ENCODE assay signal across 1 cellular context in the genomic region with DNA sequence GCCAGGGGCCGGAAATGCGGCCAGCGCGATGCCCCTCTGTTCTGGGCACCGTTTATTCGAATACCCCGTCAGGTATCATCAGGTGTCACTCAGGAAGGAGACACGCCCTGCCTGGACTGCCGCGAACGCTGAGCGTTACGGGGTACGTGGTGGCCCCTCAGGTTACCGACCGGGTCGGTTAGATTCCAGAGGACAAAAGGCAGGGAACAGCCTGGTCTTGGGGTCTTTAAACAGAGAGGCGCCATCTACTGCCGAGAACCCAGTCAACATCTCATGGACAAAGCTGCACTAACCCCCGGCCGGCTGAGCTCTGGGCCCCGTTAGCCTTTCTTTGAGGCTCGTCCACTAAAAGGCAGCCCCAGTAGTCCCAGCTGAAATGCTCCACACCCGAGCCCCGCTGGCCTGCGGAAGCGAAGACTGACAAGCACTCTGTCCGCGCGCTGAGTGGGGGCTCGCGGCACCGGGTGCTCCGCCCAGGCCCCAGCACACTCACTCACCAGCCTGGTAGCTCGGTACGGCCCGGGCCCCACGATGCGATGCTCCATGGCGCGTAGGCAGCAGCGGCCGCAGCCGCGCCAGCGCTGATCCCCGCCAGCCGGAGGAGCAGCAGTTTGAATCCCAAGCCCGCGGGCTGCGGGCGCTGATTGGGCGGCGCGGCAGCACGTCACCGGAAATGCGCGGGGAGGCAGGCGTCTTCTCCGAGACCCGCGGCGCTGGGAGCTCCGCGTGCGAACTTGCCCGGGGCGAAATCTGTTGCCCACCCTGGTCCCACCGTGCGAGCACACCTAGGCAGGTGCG.
TF ChIP-seq lines count a peak whose summit lies in the region.

A gene with protein sequence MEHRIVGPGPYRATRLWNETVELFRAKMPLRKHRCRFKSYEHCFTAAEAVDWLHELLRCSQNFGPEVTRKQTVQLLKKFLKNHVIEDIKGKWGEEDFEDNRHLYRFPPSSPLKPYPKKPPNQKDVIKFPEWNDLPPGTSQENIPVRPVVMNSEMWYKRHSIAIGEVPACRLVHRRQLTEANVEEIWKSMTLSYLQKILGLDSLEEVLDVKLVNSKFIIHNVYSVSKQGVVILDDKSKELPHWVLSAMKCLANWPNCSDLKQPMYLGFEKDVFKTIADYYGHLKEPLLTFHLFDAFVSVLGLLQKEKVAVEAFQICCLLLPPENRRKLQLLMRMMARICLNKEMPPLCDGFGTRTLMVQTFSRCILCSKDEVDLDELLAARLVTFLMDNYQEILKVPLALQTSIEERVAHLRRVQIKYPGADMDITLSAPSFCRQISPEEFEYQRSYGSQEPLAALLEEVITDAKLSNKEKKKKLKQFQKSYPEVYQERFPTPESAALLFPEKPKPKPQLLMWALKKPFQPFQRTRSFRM (minus strand): TSS at position 618 of the 798 bp plus-strand sequence. CDS start 73 bp downstream, at position 545.

TF ChIP-seq in K562, 482 proteins besides CTCF, POLR2A, EP300 and RAD21 (continued from another document and continues in another):
- TF ChIP-seq, protein P1, sequence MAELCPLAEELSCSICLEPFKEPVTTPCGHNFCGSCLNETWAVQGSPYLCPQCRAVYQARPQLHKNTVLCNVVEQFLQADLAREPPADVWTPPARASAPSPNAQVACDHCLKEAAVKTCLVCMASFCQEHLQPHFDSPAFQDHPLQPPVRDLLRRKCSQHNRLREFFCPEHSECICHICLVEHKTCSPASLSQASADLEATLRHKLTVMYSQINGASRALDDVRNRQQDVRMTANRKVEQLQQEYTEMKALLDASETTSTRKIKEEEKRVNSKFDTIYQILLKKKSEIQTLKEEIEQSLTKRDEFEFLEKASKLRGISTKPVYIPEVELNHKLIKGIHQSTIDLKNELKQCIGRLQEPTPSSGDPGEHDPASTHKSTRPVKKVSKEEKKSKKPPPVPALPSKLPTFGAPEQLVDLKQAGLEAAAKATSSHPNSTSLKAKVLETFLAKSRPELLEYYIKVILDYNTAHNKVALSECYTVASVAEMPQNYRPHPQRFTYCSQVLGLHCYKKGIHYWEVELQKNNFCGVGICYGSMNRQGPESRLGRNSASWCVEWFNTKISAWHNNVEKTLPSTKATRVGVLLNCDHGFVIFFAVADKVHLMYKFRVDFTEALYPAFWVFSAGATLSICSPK (IDR thresholded peaks at IDR 0.05; ENCODE audit: borderline replicate concordance) = no peak
- TF ChIP-seq NR3C1 (CRISPR knock-in tag; IDR thresholded peaks at IDR 0.05) = no peak
- TF ChIP-seq MTA1 (IDR thresholded peaks at IDR 0.05; ENCODE audit: borderline replicate concordance) = peak; percentile 89
- no peak for TF ChIP-seq EHMT2 (IDR thresholded peaks at IDR 0.05)
- peak; percentile 46 for TF ChIP-seq FOS (IDR thresholded peaks at IDR 0.05; ENCODE audit: extremely low read depth, insufficient read length)
- TF ChIP-seq TOE1 (IDR thresholded peaks at IDR 0.05; ENCODE audit: borderline replicate concordance) = no peak
- TF ChIP-seq TOE1 (CRISPR knock-in tag; IDR thresholded peaks at IDR 0.05; ENCODE audit: borderline replicate concordance, low read depth) = 0 out of 2 replicates have a peak, but pooled peaks have one; percentile 24
- no peak for TF ChIP-seq FUS (optimal IDR thresholded peaks at IDR 0.05; ENCODE audit: low read depth, low read length)
- peak in 1 of 2 experiments; percentile 32; a peak in 1 of 4 replicates for TF ChIP-seq TEAD1 (CRISPR knock-in tag; IDR thresholded peaks at IDR 0.05)
- peak in 2 of 3 experiments; percentile 73 to 80 for TF ChIP-seq YY1 (IDR thresholded peaks at IDR 0.05; ENCODE audit: borderline replicate concordance in 1 of 3, control insufficient read depth in 1 of 3, extremely low read depth in 1 of 3, insufficient read depth in 3 of 3, insufficient read length in 1 of 3, insufficient replicate concordance in 2 of 3, low read depth in 1 of 3, low read length in 2 of 3)
- peak; percentile 94 for TF ChIP-seq CREM (IDR thresholded peaks at IDR 0.05; ENCODE audit: low read depth)
- peak; percentile 81; the same call in 1 of the 2 replicates for TF ChIP-seq CAMTA2 (CRISPR knock-in tag; conservative IDR thresholded peaks at IDR 0.05)
- no peak for TF ChIP-seq SMAD1 (IDR thresholded peaks at IDR 0.05; ENCODE audit: low read depth, low read length, partially characterized antibody)
- 0 out of 4 replicates have a peak, but pooled peaks of 1 of the 2 experiments have one; percentile 41 for TF ChIP-seq FOXA3 (CRISPR knock-in tag; conservative IDR thresholded peaks at IDR 0.05 in 1 of 2, IDR thresholded peaks at IDR 0.05 in 1 of 2)
- no peak for TF ChIP-seq ZNF785 (CRISPR knock-in tag; IDR thresholded peaks at IDR 0.05)
- no peak for TF ChIP-seq ZNF197 (CRISPR knock-in tag; IDR thresholded peaks at IDR 0.05; ENCODE audit: low read depth)
- peak; percentile 79 for TF ChIP-seq LCOR (CRISPR knock-in tag; IDR thresholded peaks at IDR 0.05)
- TF ChIP-seq LARP7 (IDR thresholded peaks at IDR 0.05) = no peak
- no peak for TF ChIP-seq ZSCAN29 (IDR thresholded peaks at IDR 0.05)
- TF ChIP-seq, protein P2, sequence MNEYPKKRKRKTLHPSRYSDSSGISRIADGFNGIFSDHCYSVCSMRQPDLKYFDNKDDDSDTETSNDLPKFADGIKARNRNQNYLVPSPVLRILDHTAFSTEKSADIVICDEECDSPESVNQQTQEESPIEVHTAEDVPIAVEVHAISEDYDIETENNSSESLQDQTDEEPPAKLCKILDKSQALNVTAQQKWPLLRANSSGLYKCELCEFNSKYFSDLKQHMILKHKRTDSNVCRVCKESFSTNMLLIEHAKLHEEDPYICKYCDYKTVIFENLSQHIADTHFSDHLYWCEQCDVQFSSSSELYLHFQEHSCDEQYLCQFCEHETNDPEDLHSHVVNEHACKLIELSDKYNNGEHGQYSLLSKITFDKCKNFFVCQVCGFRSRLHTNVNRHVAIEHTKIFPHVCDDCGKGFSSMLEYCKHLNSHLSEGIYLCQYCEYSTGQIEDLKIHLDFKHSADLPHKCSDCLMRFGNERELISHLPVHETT (CRISPR knock-in tag; conservative IDR thresholded peaks at IDR 0.05 in 1 of 2, IDR thresholded peaks at IDR 0.05 in 1 of 2) = no peak
- no peak for TF ChIP-seq NCOA6 (IDR thresholded peaks at IDR 0.05)
- TF ChIP-seq PCBP2 (IDR thresholded peaks at IDR 0.05; ENCODE audit: low read depth, low read length, poor library complexity, severe bottlenecking) = no peak
- no peak for TF ChIP-seq ZNF644 (tag; IDR thresholded peaks at IDR 0.05; ENCODE audit: low read depth)
- TF ChIP-seq, protein P3, sequence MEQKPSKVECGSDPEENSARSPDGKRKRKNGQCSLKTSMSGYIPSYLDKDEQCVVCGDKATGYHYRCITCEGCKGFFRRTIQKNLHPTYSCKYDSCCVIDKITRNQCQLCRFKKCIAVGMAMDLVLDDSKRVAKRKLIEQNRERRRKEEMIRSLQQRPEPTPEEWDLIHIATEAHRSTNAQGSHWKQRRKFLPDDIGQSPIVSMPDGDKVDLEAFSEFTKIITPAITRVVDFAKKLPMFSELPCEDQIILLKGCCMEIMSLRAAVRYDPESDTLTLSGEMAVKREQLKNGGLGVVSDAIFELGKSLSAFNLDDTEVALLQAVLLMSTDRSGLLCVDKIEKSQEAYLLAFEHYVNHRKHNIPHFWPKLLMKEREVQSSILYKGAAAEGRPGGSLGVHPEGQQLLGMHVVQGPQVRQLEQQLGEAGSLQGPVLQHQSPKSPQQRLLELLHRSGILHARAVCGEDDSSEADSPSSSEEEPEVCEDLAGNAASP (IDR thresholded peaks at IDR 0.05) = no peak
- TF ChIP-seq, protein P4, sequence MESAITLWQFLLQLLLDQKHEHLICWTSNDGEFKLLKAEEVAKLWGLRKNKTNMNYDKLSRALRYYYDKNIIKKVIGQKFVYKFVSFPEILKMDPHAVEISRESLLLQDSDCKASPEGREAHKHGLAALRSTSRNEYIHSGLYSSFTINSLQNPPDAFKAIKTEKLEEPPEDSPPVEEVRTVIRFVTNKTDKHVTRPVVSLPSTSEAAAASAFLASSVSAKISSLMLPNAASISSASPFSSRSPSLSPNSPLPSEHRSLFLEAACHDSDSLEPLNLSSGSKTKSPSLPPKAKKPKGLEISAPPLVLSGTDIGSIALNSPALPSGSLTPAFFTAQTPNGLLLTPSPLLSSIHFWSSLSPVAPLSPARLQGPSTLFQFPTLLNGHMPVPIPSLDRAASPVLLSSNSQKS (CRISPR knock-in tag; IDR thresholded peaks at IDR 0.05) = no peak
- no peak for TF ChIP-seq SREBF1 (IDR thresholded peaks at IDR 0.05; ENCODE audit: borderline replicate concordance, low read depth, low read length)
- TF ChIP-seq, protein P5, sequence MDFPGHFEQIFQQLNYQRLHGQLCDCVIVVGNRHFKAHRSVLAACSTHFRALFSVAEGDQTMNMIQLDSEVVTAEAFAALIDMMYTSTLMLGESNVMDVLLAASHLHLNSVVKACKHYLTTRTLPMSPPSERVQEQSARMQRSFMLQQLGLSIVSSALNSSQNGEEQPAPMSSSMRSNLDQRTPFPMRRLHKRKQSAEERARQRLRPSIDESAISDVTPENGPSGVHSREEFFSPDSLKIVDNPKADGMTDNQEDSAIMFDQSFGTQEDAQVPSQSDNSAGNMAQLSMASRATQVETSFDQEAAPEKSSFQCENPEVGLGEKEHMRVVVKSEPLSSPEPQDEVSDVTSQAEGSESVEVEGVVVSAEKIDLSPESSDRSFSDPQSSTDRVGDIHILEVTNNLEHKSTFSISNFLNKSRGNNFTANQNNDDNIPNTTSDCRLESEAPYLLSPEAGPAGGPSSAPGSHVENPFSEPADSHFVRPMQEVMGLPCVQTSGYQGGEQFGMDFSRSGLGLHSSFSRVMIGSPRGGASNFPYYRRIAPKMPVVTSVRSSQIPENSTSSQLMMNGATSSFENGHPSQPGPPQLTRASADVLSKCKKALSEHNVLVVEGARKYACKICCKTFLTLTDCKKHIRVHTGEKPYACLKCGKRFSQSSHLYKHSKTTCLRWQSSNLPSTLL (IDR thresholded peaks at IDR 0.05) = no peak
- TF ChIP-seq RFX7 (CRISPR knock-in tag; IDR thresholded peaks at IDR 0.05) = no peak
- TF ChIP-seq POLR3A (IDR thresholded peaks at IDR 0.05; ENCODE audit: borderline replicate concordance, extremely low read depth, insufficient read depth, insufficient read length) = no peak
- TF ChIP-seq SMARCA5 (IDR thresholded peaks at IDR 0.05) = no peak
- no peak for TF ChIP-seq ARID2 (IDR thresholded peaks at IDR 0.05)
- TF ChIP-seq PHB2 (IDR thresholded peaks at IDR 0.05; ENCODE audit: low read depth) = no peak
- no peak for TF ChIP-seq DNMT1 (IDR thresholded peaks at IDR 0.05)
- TF ChIP-seq, protein P6, sequence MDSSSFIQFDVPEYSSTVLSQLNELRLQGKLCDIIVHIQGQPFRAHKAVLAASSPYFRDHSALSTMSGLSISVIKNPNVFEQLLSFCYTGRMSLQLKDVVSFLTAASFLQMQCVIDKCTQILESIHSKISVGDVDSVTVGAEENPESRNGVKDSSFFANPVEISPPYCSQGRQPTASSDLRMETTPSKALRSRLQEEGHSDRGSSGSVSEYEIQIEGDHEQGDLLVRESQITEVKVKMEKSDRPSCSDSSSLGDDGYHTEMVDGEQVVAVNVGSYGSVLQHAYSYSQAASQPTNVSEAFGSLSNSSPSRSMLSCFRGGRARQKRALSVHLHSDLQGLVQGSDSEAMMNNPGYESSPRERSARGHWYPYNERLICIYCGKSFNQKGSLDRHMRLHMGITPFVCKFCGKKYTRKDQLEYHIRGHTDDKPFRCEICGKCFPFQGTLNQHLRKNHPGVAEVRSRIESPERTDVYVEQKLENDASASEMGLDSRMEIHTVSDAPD (CRISPR knock-in tag; IDR thresholded peaks at IDR 0.05) = no peak
- no peak for TF ChIP-seq SP2 (IDR thresholded peaks at IDR 0.05; ENCODE audit: extremely low read depth, low read depth, low read length, poor library complexity, severe bottlenecking)
- TF ChIP-seq NRF1 (conservative IDR thresholded peaks at IDR 0.05 in 1 of 2, IDR thresholded peaks at IDR 0.05 in 1 of 2) = peak; percentile 81 to 84
- no peak for TF ChIP-seq ZNF253 (CRISPR knock-in tag; conservative IDR thresholded peaks at IDR 0.05)
- TF ChIP-seq PTTG1 (tag; IDR thresholded peaks at IDR 0.05; ENCODE audit: low read depth) = no peak
- TF ChIP-seq HDAC2 (IDR thresholded peaks at IDR 0.05) = no peak; the same call in 1 of the 2 replicates
- TF ChIP-seq, protein P7, sequence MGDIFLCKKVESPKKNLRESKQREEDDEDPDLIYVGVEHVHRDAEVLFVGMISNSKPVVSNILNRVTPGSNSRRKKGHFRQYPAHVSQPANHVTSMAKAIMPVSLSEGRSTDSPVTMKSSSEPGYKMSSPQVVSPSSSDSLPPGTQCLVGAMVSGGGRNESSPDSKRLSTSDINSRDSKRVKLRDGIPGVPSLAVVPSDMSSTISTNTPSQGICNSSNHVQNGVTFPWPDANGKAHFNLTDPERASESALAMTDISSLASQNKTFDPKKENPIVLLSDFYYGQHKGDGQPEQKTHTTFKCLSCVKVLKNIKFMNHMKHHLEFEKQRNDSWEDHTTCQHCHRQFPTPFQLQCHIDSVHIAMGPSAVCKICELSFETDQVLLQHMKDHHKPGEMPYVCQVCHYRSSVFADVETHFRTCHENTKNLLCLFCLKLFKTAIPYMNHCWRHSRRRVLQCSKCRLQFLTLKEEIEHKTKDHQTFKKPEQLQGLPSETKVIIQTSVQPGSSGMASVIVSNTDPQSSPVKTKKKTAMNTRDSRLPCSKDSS (IDR thresholded peaks at IDR 0.05; ENCODE audit: low read depth, partially characterized antibody) = no peak
- TF ChIP-seq ZC3H4 (CRISPR knock-in tag; IDR thresholded peaks at IDR 0.05; ENCODE audit: borderline replicate concordance) = no peak; the same call in 1 of the 2 replicates
- peak; percentile 87 for TF ChIP-seq ZNF224 (CRISPR knock-in tag; IDR thresholded peaks at IDR 0.05)
- no peak for TF ChIP-seq ZKSCAN1 (IDR thresholded peaks at IDR 0.05; ENCODE audit: low read depth, low read length)
- no peak for TF ChIP-seq ZNF239 (CRISPR knock-in tag; IDR thresholded peaks at IDR 0.05)
- TF ChIP-seq ZBTB7A (IDR thresholded peaks at IDR 0.05; ENCODE audit: borderline replicate concordance, control insufficient read depth, low read depth, low read length) = peak; percentile 68
- TF ChIP-seq ZNF23 (CRISPR knock-in tag; IDR thresholded peaks at IDR 0.05) = no peak
- TF ChIP-seq, protein P8, sequence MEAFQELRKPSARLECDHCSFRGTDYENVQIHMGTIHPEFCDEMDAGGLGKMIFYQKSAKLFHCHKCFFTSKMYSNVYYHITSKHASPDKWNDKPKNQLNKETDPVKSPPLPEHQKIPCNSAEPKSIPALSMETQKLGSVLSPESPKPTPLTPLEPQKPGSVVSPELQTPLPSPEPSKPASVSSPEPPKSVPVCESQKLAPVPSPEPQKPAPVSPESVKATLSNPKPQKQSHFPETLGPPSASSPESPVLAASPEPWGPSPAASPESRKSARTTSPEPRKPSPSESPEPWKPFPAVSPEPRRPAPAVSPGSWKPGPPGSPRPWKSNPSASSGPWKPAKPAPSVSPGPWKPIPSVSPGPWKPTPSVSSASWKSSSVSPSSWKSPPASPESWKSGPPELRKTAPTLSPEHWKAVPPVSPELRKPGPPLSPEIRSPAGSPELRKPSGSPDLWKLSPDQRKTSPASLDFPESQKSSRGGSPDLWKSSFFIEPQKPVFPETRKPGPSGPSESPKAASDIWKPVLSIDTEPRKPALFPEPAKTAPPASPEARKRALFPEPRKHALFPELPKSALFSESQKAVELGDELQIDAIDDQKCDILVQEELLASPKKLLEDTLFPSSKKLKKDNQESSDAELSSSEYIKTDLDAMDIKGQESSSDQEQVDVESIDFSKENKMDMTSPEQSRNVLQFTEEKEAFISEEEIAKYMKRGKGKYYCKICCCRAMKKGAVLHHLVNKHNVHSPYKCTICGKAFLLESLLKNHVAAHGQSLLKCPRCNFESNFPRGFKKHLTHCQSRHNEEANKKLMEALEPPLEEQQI (IDR thresholded peaks at IDR 0.05) = peak; percentile 74; the same call in 1 of the 2 replicates
- no peak for TF ChIP-seq ZNF436 (CRISPR knock-in tag; IDR thresholded peaks at IDR 0.05)
- TF ChIP-seq ZNF586 (CRISPR knock-in tag; conservative IDR thresholded peaks at IDR 0.05) = no peak
- TF ChIP-seq TBP (optimal IDR thresholded peaks at IDR 0.05; ENCODE audit: low read depth, low read length) = peak; percentile 80
- no peak for TF ChIP-seq PHF21A (IDR thresholded peaks at IDR 0.05; ENCODE audit: borderline replicate concordance, low read depth)
- TF ChIP-seq CCAR2 (IDR thresholded peaks at IDR 0.05; ENCODE audit: low read depth, low read length) = no peak
